ENCODE assay signal across 8 cellular contexts in the genomic region with DNA sequence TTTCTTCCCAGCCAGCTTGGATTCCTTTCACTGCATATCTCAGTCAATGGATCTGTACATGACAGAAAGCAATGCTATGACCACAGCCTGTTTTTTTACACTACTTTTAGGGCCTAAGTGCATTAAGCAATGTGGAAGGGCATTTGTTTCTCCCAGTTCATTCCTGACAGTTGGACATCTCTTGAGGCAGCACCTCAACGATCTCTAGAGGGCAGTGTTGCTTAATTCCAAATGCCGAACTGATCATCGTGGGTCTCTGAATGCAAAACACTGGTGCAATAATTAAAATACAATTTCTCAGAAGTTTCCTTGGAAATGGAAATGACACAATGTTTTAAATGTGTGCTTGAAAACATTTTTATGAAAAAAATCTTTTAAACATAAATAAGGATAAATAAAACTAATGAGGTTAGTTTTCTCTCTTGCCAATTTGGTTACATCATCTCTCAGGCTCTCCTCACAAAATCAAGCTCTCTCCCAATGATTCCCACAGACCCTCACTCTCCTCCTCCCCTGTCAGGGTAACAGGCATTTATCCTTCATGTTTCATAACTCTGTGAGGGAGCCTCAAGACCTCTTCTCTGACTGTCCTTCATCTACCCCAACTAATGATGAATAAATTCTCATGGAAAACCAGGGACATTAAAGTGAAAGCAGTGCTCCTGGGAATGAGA.
DNase-seq lines count a peak whose midpoint lies in the region; ATAC-seq and TF ChIP-seq lines count a peak whose summit lies in the region.

No MANE protein-coding gene starts in this region.

- no peaks in the 10 kb centered on the region for H3K27me3 ChIP-seq in MM.1S (replicated peaks; ENCODE audit: insufficient read depth, low read length)
- H3K27me3 ChIP-seq in SK-N-SH (ENCODE audit: insufficient read depth) = no peaks in the 10 kb centered on the region

- H3K4me1 Mint-ChIP-seq in stimulated activated naive CD8-positive, alpha-beta T cell treated with anti-CD3 and anti-CD28 coated beads, Interleukin-15, amount 100 ng/mL, for 72 hours = peaks cover 15% of the 10 kb centered on the region

- no peak overlapping the region for H3K9ac ChIP-seq in MM.1S (ENCODE audit: low read length)
- H3K9ac ChIP-seq in SK-N-SH = no peak overlapping the region

- H3K9me2 ChIP-seq in MM.1S (replicated peaks; ENCODE audit: insufficient read depth, low read length) (no peaks in the 10 kb centered on the region), SK-N-SH (no peaks in the 10 kb centered on the region)

- H3F3A ChIP-seq in MM.1S (ENCODE audit: insufficient read depth, low read length) (peaks cover 8% of the 10 kb centered on the region), SK-N-SH (replicated peaks; ENCODE audit: insufficient read depth) (no peaks in the 10 kb centered on the region)

- H2AFZ ChIP-seq in MM.1S (ENCODE audit: low read length) (no peak overlapping the region), SK-N-SH (ENCODE audit: low read depth) (no peak overlapping the region)

- H3K27me3 Mint-ChIP-seq in stimulated activated naive CD8-positive, alpha-beta T cell treated with anti-CD3 and anti-CD28 coated beads, Interleukin-15, amount 100 ng/mL, for 72 hours = no peaks in the 10 kb centered on the region

- DNase-seq in activated CD4-positive, CD25-positive, alpha-beta regulatory T cell treated with anti-CD3 and anti-CD28 coated beads, Interleukin-2, amount 50 U/mL, for 72 hours = no peak
- DNase-seq in MM.1S (peak; percentile 56), SK-N-SH (peak; percentile 7), dedifferentiated amniotic fluid mesenchymal stem cell (ENCODE audit: extremely low spot score) (peak; percentile 89), left kidney (ENCODE audit: low read depth, low spot score) (peak; percentile 85)
- DNase-seq in stimulated activated naive CD8-positive, alpha-beta T cell treated with anti-CD3 and anti-CD28 coated beads, Interleukin-15, amount 100 ng/mL, for 72 hours = peak; percentile 20

- H3K79me2 ChIP-seq in MM.1S (ENCODE audit: low read length) (no peaks in the 10 kb centered on the region), SK-N-SH (ENCODE audit: insufficient read depth) (no peaks in the 10 kb centered on the region)

- TF ChIP-seq CTCF in MM.1S (IDR thresholded peaks at IDR 0.05; ENCODE audit: low read length) (peak; percentile 85), SK-N-SH (IDR thresholded peaks at IDR 0.05) (peak; percentile 86)

- no peak overlapping the region for H3K4me3 ChIP-seq in MM.1S (ENCODE audit: low read length)
- peak overlapping the region in 1 of 2 experiments; percentile 26; a peak in 1 of 4 replicates for H3K4me3 ChIP-seq in SK-N-SH (ENCODE audit: low read depth in 2 of 2, low read length in 1 of 2)

- peak overlapping the region; percentile 10; the same call in 1 of the 2 replicates for H3K4me2 ChIP-seq in MM.1S (ENCODE audit: low read depth, low read length)
- H3K4me2 ChIP-seq in SK-N-SH = no peak overlapping the region; the same call in 1 of the 2 replicates

- H3K9me3 Mint-ChIP-seq in stimulated activated naive CD8-positive, alpha-beta T cell treated with anti-CD3 and anti-CD28 coated beads, Interleukin-15, amount 100 ng/mL, for 72 hours = no peaks in the 10 kb centered on the region

- H3K9me3 ChIP-seq in MM.1S (replicated peaks; ENCODE audit: insufficient read depth, low read length) (no peaks in the 10 kb centered on the region), SK-N-SH (no peaks in the 10 kb centered on the region)

- H3K36me3 ChIP-seq in MM.1S (replicated peaks; ENCODE audit: insufficient read depth, low read length) (no peaks in the 10 kb centered on the region), SK-N-SH (replicated peaks in 1 of 2; ENCODE audit: control insufficient read depth in 1 of 2, insufficient read depth in 2 of 2, low read length in 1 of 2) (no peaks in the 10 kb centered on the region)

- H3K4me1 ChIP-seq in MM.1S (ENCODE audit: low read length) (peaks cover 21% of the 10 kb centered on the region), SK-N-SH (ENCODE audit: control insufficient read depth in 1 of 2, insufficient read depth in 2 of 2, low read depth in 1 of 2, low read length in 1 of 2) (no peaks in the 10 kb centered on the region)

- POLR2A ChIA-PET in SK-N-SH (lab: Yijun Ruan, JAX) = no interaction called here

- peak overlapping the region; percentile 22 to 61 for H3K4me3 Mint-ChIP-seq in stimulated activated naive CD8-positive, alpha-beta T cell treated with anti-CD3 and anti-CD28 coated beads, Interleukin-15, amount 100 ng/mL, for 72 hours

- ATAC-seq in activated CD4-positive, CD25-positive, alpha-beta regulatory T cell treated with anti-CD3 and anti-CD28 coated beads, Interleukin-2, amount 50 U/mL, for 24 hours = peak; percentile 45 to 46
- peak; percentile 80 for ATAC-seq in GM21723 (IDR thresholded peaks at IDR 0.05; ENCODE audit: unreplicated experiment)
- ATAC-seq in stimulated activated naive CD8-positive, alpha-beta T cell treated with anti-CD3 and anti-CD28 coated beads, Interleukin-15, amount 100 ng/mL, for 72 hours = peak; percentile 67

- H3K27ac Mint-ChIP-seq in stimulated activated naive CD8-positive, alpha-beta T cell treated with anti-CD3 and anti-CD28 coated beads, Interleukin-15, amount 100 ng/mL, for 72 hours = no peak overlapping the region

- H3K27ac ChIP-seq in MM.1S (ENCODE audit: low read length) = no peak overlapping the region
- no peak overlapping the region for H3K27ac ChIP-seq in SK-N-SH (ENCODE audit: low read depth in 2 of 2, low read length in 1 of 2)

- CTCF ChIA-PET in SK-N-SH (lab: Yijun Ruan, JAX) = interaction anchor here (0.8 to 1.1 kb wide), 9 partner anchors 9 to 1091 kb away, joined by 3 to 8 read pairs (median 3); no protein-coding TSS in a partner anchor

- no peaks in the 10 kb centered on the region for H4K20me1 ChIP-seq in MM.1S (ENCODE audit: insufficient read depth, low read length)
- no peaks in the 10 kb centered on the region for H4K20me1 ChIP-seq in SK-N-SH (ENCODE audit: insufficient read depth)

- no peak for TF ChIP-seq EP300 in SK-N-SH (IDR thresholded peaks at IDR 0.05; ENCODE audit: borderline replicate concordance in 1 of 2, low read depth in 1 of 2, low read length in 1 of 2)

- peak; percentile 76 for TF ChIP-seq RAD21 in SK-N-SH (IDR thresholded peaks at IDR 0.05; ENCODE audit: low read length)

- WGBS in SK-N-SH (ENCODE audit: low lambda C conversion rate) = 5% methylated on average over 3 of the region's 3 CpGs

TF ChIP-seq in SK-N-SH, 30 proteins besides CTCF, POLR2A, EP300 and RAD21:
- peak; percentile 50 for TF ChIP-seq SMC3 (IDR thresholded peaks at IDR 0.05; ENCODE audit: low read depth, low read length)
- TF ChIP-seq MXI1 (IDR thresholded peaks at IDR 0.05; ENCODE audit: low read depth, low read length) = no peak
- TF ChIP-seq, protein P1, sequence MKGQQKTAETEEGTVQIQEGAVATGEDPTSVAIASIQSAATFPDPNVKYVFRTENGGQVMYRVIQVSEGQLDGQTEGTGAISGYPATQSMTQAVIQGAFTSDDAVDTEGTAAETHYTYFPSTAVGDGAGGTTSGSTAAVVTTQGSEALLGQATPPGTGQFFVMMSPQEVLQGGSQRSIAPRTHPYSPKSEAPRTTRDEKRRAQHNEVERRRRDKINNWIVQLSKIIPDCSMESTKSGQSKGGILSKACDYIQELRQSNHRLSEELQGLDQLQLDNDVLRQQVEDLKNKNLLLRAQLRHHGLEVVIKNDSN (IDR thresholded peaks at IDR 0.05; ENCODE audit: borderline replicate concordance, low read depth) = no peak
- no peak for TF ChIP-seq RFX5 (IDR thresholded peaks at IDR 0.05; ENCODE audit: low read length)
